ENCODE assay signal across 8 cellular contexts in the genomic region with DNA sequence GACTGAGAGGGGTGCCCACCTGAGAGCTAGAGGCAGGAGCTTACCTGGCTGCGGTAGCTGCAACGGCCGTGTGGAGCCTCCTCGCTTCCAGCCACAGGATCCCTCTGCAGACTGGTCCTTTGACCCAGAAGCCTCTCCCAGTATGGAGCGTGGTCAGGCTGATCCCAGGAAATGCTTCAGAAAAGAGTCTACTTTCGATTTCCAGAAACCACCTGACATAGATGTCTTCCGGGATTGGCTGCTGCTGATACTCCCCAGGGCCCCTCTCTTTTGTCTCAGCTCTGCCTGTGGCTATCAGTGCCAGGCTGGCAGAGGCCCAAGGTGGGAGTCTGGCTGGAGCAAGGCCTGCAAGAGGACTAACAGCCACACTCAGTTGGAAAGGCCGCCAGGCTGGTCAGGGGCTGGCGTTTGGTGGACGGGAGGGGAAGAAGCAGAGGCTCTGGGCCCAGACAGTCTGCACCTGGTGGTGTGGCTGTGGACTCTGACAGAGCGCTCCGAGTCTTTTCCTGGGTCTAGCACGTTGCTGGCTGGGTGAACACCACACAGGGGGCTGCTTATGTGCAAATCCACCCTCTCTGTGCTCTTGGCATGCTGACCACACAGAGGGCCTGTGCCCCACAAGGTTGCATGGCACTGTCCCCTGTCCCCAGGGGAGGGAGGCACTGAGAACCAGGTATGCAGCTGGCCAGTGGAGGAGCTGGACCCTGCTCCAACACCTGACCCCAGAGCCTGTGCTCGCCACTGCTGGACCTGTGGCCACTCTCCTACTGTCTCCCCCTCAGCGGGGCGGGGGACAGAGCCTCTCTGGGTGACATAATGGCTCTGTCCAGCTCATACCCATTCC. TPM values are rescaled to one million over a fixed set of nuclear protein-coding genes. Genes with fewer than 3 reads are reported as not detected.
DNase-seq lines count a peak whose midpoint lies in the region; ATAC-seq and TF ChIP-seq lines count a peak whose summit lies in the region.

A gene with protein sequence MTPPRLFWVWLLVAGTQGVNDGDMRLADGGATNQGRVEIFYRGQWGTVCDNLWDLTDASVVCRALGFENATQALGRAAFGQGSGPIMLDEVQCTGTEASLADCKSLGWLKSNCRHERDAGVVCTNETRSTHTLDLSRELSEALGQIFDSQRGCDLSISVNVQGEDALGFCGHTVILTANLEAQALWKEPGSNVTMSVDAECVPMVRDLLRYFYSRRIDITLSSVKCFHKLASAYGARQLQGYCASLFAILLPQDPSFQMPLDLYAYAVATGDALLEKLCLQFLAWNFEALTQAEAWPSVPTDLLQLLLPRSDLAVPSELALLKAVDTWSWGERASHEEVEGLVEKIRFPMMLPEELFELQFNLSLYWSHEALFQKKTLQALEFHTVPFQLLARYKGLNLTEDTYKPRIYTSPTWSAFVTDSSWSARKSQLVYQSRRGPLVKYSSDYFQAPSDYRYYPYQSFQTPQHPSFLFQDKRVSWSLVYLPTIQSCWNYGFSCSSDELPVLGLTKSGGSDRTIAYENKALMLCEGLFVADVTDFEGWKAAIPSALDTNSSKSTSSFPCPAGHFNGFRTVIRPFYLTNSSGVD (minus strand): TSS at position 144 of the 844 bp plus-strand sequence. CDS start 2,732 bp downstream, outside the sequence.

- 40 to 60% methylated on average over 7 to 16 of the region's 16 CpGs for WGBS in testis, 2 donors

- CTCF ChIA-PET in activated CD4-positive, alpha-beta memory T cell treated with anti-CD3 and anti-CD28 coated beads, Interleukin-2, amount 10 ng/mL, durations not matched to agents 7 days and 5 days (lab: Charles Lee), result interaction anchor here (1.2 to 2.1 kb wide), 2 partner anchors 9 to 114 kb away, joined by 4 to 9 read pairs; no protein-coding TSS in a partner anchor

- H3K36me3 ChIP-seq in testis (ENCODE audit: low read depth, missing control alignments), result no peaks in the 10 kb centered on the region

- H3K27me3 Mint-ChIP-seq in activated CD4-positive, alpha-beta memory T cell treated with anti-CD3 and anti-CD28 coated beads, Interleukin-2, amount 10 ng/mL, durations not matched to agents 7 days and 5 days, result no peaks in the 10 kb centered on the region
- H3K27me3 Mint-ChIP-seq in mesothelial cell of epicardium (ENCODE audit: low read depth), result no peaks in the 10 kb centered on the region

- POLR2A ChIA-PET in activated CD4-positive, alpha-beta memory T cell treated with anti-CD3 and anti-CD28 coated beads, Interleukin-2, amount 10 ng/mL, durations not matched to agents 7 days and 5 days (lab: Charles Lee), result interaction anchor here (0.7 kb wide), 1 partner anchor 27 kb away, joined by 3 read pairs; no protein-coding TSS in a partner anchor

- DNase-seq in ELF-1 (ENCODE audit: low read depth, low spot score) (peak; percentile 77), NCI-H2081 treated with DMSO at 0.1 percent for 48 hours (lab: John Stamatoyannopoulos, UW) (peak; percentile 97), epidermal melanocyte (ENCODE audit: insufficient read length, low spot score) (peak; percentile 92), mesothelial cell of epicardium (ENCODE audit: low spot score in 2 of 2, unreplicated experiment in 2 of 2) (peak in 1 of 2 experiments; percentile 73), testis (peak; percentile 92), NK-92 (lab: John Stamatoyannopoulos, UW; ENCODE audit: unreplicated experiment) (no peak)
- peak; percentile 52 for DNase-seq in activated CD4-positive, alpha-beta memory T cell treated with anti-CD3 and anti-CD28 coated beads, Interleukin-2, amount 10 ng/mL, durations not matched to agents 7 days and 5 days

- TF ChIP-seq POLR2A in testis (IDR thresholded peaks at IDR 0.05), result no peak

- peak within 1 kb of the TSS; percentile 75 for H3K4me3 Mint-ChIP-seq in activated CD4-positive, alpha-beta memory T cell treated with anti-CD3 and anti-CD28 coated beads, Interleukin-2, amount 10 ng/mL, durations not matched to agents 7 days and 5 days
- H3K4me3 Mint-ChIP-seq in mesothelial cell of epicardium, result peak within 1 kb of the TSS; percentile 54

- ATAC-seq in HG03045 (IDR thresholded peaks at IDR 0.05; ENCODE audit: unreplicated experiment), result no peak

- intact Hi-C loops in testis (cut with DNase I; ENCODE audit: low total_unique reads), result no loop called here

- peak within 1 kb of the TSS; percentile 76 for H3K27ac Mint-ChIP-seq in activated CD4-positive, alpha-beta memory T cell treated with anti-CD3 and anti-CD28 coated beads, Interleukin-2, amount 10 ng/mL, durations not matched to agents 7 days and 5 days
- peak within 1 kb of the TSS; percentile 92 for H3K27ac Mint-ChIP-seq in mesothelial cell of epicardium

- H3K36me3 Mint-ChIP-seq in activated CD4-positive, alpha-beta memory T cell treated with anti-CD3 and anti-CD28 coated beads, Interleukin-2, amount 10 ng/mL, durations not matched to agents 7 days and 5 days (ENCODE audit: low read depth), result peaks cover 16% of the 10 kb centered on the region
- H3K36me3 Mint-ChIP-seq in mesothelial cell of epicardium, result no peaks in the 10 kb centered on the region

- H3K27me3 ChIP-seq in testis, result no peaks in the 10 kb centered on the region

- TF ChIP-seq CTCF in mesothelial cell of epicardium (IDR thresholded peaks at IDR 0.05; ENCODE audit: unreplicated experiment) (no peak), testis (IDR thresholded peaks at IDR 0.05) (no peak)

- H3K27ac ChIP-seq in testis, result peak within 1 kb of the TSS; percentile 0 to 49

- H3K9me3 Mint-ChIP-seq in activated CD4-positive, alpha-beta memory T cell treated with anti-CD3 and anti-CD28 coated beads, Interleukin-2, amount 10 ng/mL, durations not matched to agents 7 days and 5 days, result no peaks in the 10 kb centered on the region
- no peaks in the 10 kb centered on the region for H3K9me3 Mint-ChIP-seq in mesothelial cell of epicardium

- H3K4me3 ChIP-seq in testis, result peak within 1 kb of the TSS; percentile 36 to 60

- peaks cover 49% of the 10 kb centered on the region for H3K4me1 ChIP-seq in testis

- peaks cover 25% of the 10 kb centered on the region for H3K4me1 Mint-ChIP-seq in activated CD4-positive, alpha-beta memory T cell treated with anti-CD3 and anti-CD28 coated beads, Interleukin-2, amount 10 ng/mL, durations not matched to agents 7 days and 5 days
- H3K4me1 Mint-ChIP-seq in mesothelial cell of epicardium, result peaks cover 39% of the 10 kb centered on the region

- H3K9me3 ChIP-seq in testis, result no peaks in the 10 kb centered on the region

RNA-seq across cellular contexts. Expression of the gene that starts here (rescaled TPM):
- total RNA-seq in activated CD4-positive, alpha-beta memory T cell treated with anti-CD3 and anti-CD28 coated beads, Interleukin-2, amount 10 ng/mL, durations not matched to agents 7 days and 5 days, result 100 to 1,000 TPM; 209 to 219 TPM
- 373 to 393 TPM (median 375 TPM) in 3 replicates for total RNA-seq in mesothelial cell of epicardium
- total RNA-seq in testis, result 100 to 1,000 TPM; 498 to 845 TPM
- 328 TPM for polyA plus RNA-seq in testis (ENCODE audit: insufficient read depth, low read depth, low replicate concordance)
